ENCODE assay signal across 8 cellular contexts in genomic region chr6:142943746-142944125, GRCh38. TPM values are rescaled to one million over a fixed set of nuclear protein-coding genes. Genes with fewer than 3 reads are reported as not detected.
DNase-seq lines count a peak whose midpoint lies in the region; ATAC-seq and TF ChIP-seq lines count a peak whose summit lies in the region.

No MANE protein-coding gene starts in this region.

- WGBS in prostate gland, result 30% methylated on average over 8 of the region's 8 CpGs

- H3K4me3 ChIP-seq in MG63, result peak overlapping the region; percentile 85
- H3K4me3 ChIP-seq in fibroblast of the aortic adventitia (ENCODE audit: low read depth, low read length), result peak overlapping the region; percentile 99
- peak overlapping the region; percentile 87 to 94 for H3K4me3 ChIP-seq in prostate gland

- H3K27me3 ChIP-seq in MG63 (no peaks in the 10 kb centered on the region), prostate gland (replicated peaks; ENCODE audit: insufficient read depth) (no peaks in the 10 kb centered on the region)

- ATAC-seq in GM19463 (IDR thresholded peaks at IDR 0.05; ENCODE audit: unreplicated experiment) (no peak), HG02840 (IDR thresholded peaks at IDR 0.05; ENCODE audit: low FRiP score, unreplicated experiment) (no peak)

- H3K9me3 ChIP-seq in MG63 (no peaks in the 10 kb centered on the region), prostate gland (no peaks in the 10 kb centered on the region)

- no peaks in the 10 kb centered on the region for H3K36me3 ChIP-seq in MG63
- no peaks in the 10 kb centered on the region for H3K36me3 ChIP-seq in prostate gland

- H3K4me1 ChIP-seq in prostate gland (replicated peaks), result peaks cover 4% of the 10 kb centered on the region

- TF ChIP-seq CTCF in C4-2B (conservative IDR thresholded peaks at IDR 0.05) (no peak), fibroblast of the aortic adventitia (IDR thresholded peaks at IDR 0.05; ENCODE audit: insufficient read depth, low read length) (no peak), prostate gland (IDR thresholded peaks at IDR 0.05) (no peak)

- intact Hi-C loops in prostate gland (cut with DNase I), result loop anchor here (2.0 to 5.0 kb wide), 3 partner anchors 56 to 247 kb away; no protein-coding TSS in a partner anchor

- H3K27ac ChIP-seq in C4-2B (peak overlapping the region; percentile 88; the same call in 1 of the 2 replicates), prostate gland (peak overlapping the region; percentile 99 to 100)

- no peak for TF ChIP-seq POLR2A in prostate gland (IDR thresholded peaks at IDR 0.05)

- DNase-seq in MG63 (no peak), activated T-helper 1 cell treated with Interleukin-2 at 50 U/mL for 16 hours (ENCODE audit: low read depth) (peak; percentile 9), fibroblast of the aortic adventitia (ENCODE audit: low read depth) (peak; percentile 55), prostate gland (ENCODE audit: low spot score) (peak; percentile 7), SK-N-DZ (ENCODE audit: low spot score) (no peak)

RNA-seq across cellular contexts. Expression of gene HIVEP2, which starts 1.2 kb away (rescaled TPM):
- 2.4 and 3.1 TPM in 2 replicates for total RNA-seq in MG63 (2014; rRNA removed; shearing (Covaris generic); ENCODE audit: low replicate concordance)
- 11.5 and 23.1 TPM in 2 replicates for total RNA-seq in fibroblast of the aortic adventitia (ENCODE audit: low replicate concordance)
- 10 to 100 TPM; 15.8 to 19.3 TPM for total RNA-seq in prostate gland
- polyA plus RNA-seq in SK-N-DZ (2014; cell fraction: cytosol; rRNA removed), result 3.0 and 4.1 TPM in 2 replicates
- polyA plus RNA-seq in SK-N-DZ (2014; cell fraction: nucleus; rRNA removed), result 5.3 and 6.3 TPM in 2 replicates

Comparison
In these comparisons a context has a peak if more than half of its experiments do, and no peak if none do; other contexts are left out.
1. DNase-seq: peak in activated T-helper 1 cell treated with Interleukin-2 at 50 U/mL for 16 hours (single experiment), fibroblast of the aortic adventitia (single experiment) and prostate gland (single experiment); none in MG63 (single experiment) and SK-N-DZ (single experiment).
2. Peak in every context shown above with its lines, with median percentiles within 50 percentile points of each other: H3K4me3 ChIP-seq.